8 cellular contexts compared by ENCODE assay signal in the genomic region with DNA sequence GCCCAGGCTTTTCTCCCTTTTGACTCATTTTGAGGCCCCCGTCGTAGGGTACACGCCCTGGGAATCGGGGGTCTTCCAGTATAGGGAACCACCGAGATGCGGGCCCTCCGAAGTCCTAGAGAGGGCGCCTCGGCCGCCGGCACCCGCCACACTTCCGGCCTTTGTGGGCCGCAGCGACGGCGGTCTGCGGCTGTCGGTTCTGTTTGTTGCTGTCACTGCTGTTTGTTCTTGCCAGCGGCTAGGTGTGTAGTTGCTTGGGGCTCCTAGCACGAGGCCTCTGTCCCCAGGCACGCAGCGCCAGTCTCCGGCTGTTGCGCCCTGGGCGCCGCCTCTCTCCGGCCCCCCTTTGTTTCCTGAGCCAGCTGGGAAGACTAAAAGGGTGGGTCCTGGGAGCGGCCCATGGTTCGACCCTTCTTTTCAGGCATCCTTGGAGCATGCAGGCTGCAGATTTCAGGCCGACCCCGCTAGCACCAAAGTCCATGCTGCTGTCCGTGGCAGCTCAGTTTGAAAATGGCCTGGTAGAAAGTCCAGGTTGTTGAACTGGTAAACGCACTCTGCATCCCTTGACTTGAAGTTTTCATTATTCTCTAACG. TPM values are rescaled to one million over a fixed set of nuclear protein-coding genes. Genes with fewer than 3 reads are reported as not detected.
DNase-seq lines count a peak whose midpoint lies in the region; ATAC-seq, FAIRE-seq and TF ChIP-seq lines count a peak whose summit lies in the region.

No MANE protein-coding gene starts in this region.

- in situ Hi-C loops in K562 (cut with MboI), result loop anchor here (10.0 kb wide), 1 partner anchor 217 kb away; a partner anchor contains a TSS

- H3K27ac ChIP-seq in ACC112 (ENCODE audit: low read depth, low read length) (no peak overlapping the region), K562 (ENCODE audit: extremely low read depth, low read depth, low read length) (no peak overlapping the region)

- ATAC-seq in GM19463 (IDR thresholded peaks at IDR 0.05; ENCODE audit: unreplicated experiment), result peak; percentile 51
- no peak for ATAC-seq in K562
- ATAC-seq in GM19467 (IDR thresholded peaks at IDR 0.05; ENCODE audit: unreplicated experiment), result no peak

- POLR2A ChIA-PET in K562 (lab: Yijun Ruan, JAX), result interaction anchor here (0.6 to 0.7 kb wide), 2 partner anchors 40 to 82 kb away, joined by 3 read pairs; no protein-coding TSS in a partner anchor

- CTCF ChIA-PET in K562 (lab: Yijun Ruan, JAX; ENCODE audit: low intra/inter-chr PET ratio), result no interaction called here

- H3K4me1 ChIP-seq in ACC112 (ENCODE audit: control insufficient read depth, insufficient read depth, low read length, unreplicated experiment), result peaks cover 3% of the 10 kb centered on the region
- peaks cover 2 to 13% of the 10 kb centered on the region in 2 experiments; a peak in 3 of 5 replicates for H3K4me1 ChIP-seq in K562 (replicated peaks in 1 of 2; ENCODE audit: control insufficient read depth in 2 of 2, insufficient read depth in 2 of 2, low read length in 2 of 2)

- FAIRE-seq in K562 (lab: Jason Lieb, UNC), result no peak

- no peak overlapping the region for H3K4me2 ChIP-seq in K562 (ENCODE audit: insufficient read depth, low read length)

- H3K27me3 ChIP-seq in ACC112 (ENCODE audit: insufficient read depth, low read length), result no peaks in the 10 kb centered on the region
- H3K27me3 ChIP-seq in K562 (ENCODE audit: control insufficient read depth in 2 of 2, insufficient read depth in 2 of 2, low read length in 2 of 2), result peaks cover 25 to 40% of the 10 kb centered on the region in 2 experiments; a peak in 4 of 5 replicates

- no peak for TF ChIP-seq POLR2A in K562 (conservative IDR thresholded peaks at IDR 0.05)

- no peak overlapping the region; a peak in 1 of 4 replicates for H3K9ac ChIP-seq in K562 (ENCODE audit: insufficient read depth in 1 of 2, low read depth in 2 of 2, low read length in 2 of 2)

- H3K36me3 ChIP-seq in ACC112 (ENCODE audit: insufficient read depth, low read length) (no peaks in the 10 kb centered on the region), K562 (ENCODE audit: control insufficient read depth, insufficient read depth, low read length) (no peaks in the 10 kb centered on the region)

- TF ChIP-seq RAD21 in K562 (CRISPR knock-in tag; conservative IDR thresholded peaks at IDR 0.05 in 1 of 2, IDR thresholded peaks at IDR 0.05 in 1 of 2), result no peak

- peak overlapping the region; percentile 95 for H2AFZ ChIP-seq in ACC112 (ENCODE audit: low read length, unreplicated experiment)
- no peak overlapping the region for H2AFZ ChIP-seq in K562 (ENCODE audit: low read depth, low read length)

- no peaks in the 10 kb centered on the region for H3K9me3 ChIP-seq in K562 (replicated peaks; ENCODE audit: control insufficient read depth, insufficient read depth, low read depth, low read length)

- H3K79me2 ChIP-seq in ACC112 (ENCODE audit: control insufficient read depth, insufficient read depth, low read length, unreplicated experiment) (no peaks in the 10 kb centered on the region), K562 (ENCODE audit: control insufficient read depth, insufficient read depth, low read length) (no peaks in the 10 kb centered on the region)

- no peak for TF ChIP-seq CTCF in K562 (IDR thresholded peaks at IDR 0.05 in 2 of 3, conservative IDR thresholded peaks at IDR 0.05 in 1 of 3; ENCODE audit: insufficient read depth in 2 of 3, low read depth in 1 of 3, low read length in 3 of 3)

- DNase-seq in T-helper 9 cell (peak; percentile 55), K562 (ENCODE audit: extremely low read depth in 1 of 4, low spot score in 3 of 4) (no peak), islet precursor cell (peak; percentile 62), SHP77 (lab: John Stamatoyannopoulos, UW) (no peak)
- DNase-seq in stimulated activated CD4-positive, alpha-beta T cell treated with anti-CD3 and anti-CD28 coated beads, Interleukin-2, amount 100 ng/mL, for 4 hours (ENCODE audit: low read depth), result peak; percentile 50

- H3K4me3 ChIP-seq in ACC112 (ENCODE audit: low read depth, low read length) (peak overlapping the region; percentile 75), K562 (no peak overlapping the region)

- no peaks in the 10 kb centered on the region for H4K20me1 ChIP-seq in K562 (replicated peaks; ENCODE audit: control insufficient read depth, insufficient read depth, low read length)

- intact Hi-C loops in K562 (cut with micrococcal nuclease), result loop anchor here (10.0 kb wide), 1 partner anchor 217 kb away; a partner anchor contains a TSS

- WGBS in K562 (ENCODE audit: insufficient coverage, low coverage, missing lambda C conversion rate), result 56% methylated on average over 33 of the region's 35 CpGs

- no peaks in the 10 kb centered on the region for H3K9me1 ChIP-seq in K562 (ENCODE audit: control insufficient read depth, insufficient read depth, low read length)

- no TSS peak for BruUV-seq in K562 (replicated peaks; lab: Mats Ljungman, UMichigan)

- TF ChIP-seq EP300 in K562 (IDR thresholded peaks at IDR 0.05; ENCODE audit: low read length), result no peak

TF ChIP-seq in K562, 482 proteins besides CTCF, POLR2A, EP300 and RAD21:
- TF ChIP-seq ZNF764 (CRISPR knock-in tag; IDR thresholded peaks at IDR 0.05; ENCODE audit: low read depth) (no peak), SP2 (IDR thresholded peaks at IDR 0.05; ENCODE audit: extremely low read depth, low read depth, low read length, poor library complexity, severe bottlenecking) (peak; percentile 19)

RNA-seq across cellular contexts. Expression of a gene that starts 17.8 kb away (rescaled TPM):
- 87.8 and 126 TPM in 2 replicates for total RNA-seq in K562 (2011; cell fraction: chromatin; rRNA removed; ENCODE audit: low replicate concordance)
- 44.4 and 45.4 TPM in 2 replicates for total RNA-seq in K562 (2011; cell fraction: nucleolus; rRNA removed)
- 60.3 and 60.7 TPM in 2 replicates for total RNA-seq in K562 (2011; cell fraction: nucleoplasm; rRNA removed)
- total RNA-seq in K562 (2014; rRNA removed) (15.5 and 19.4 TPM in 2 replicates), K562 (2014; rRNA removed; fragmentation: Illumina TruSeq; extraction: Trizol) (32.1 and 36.1 TPM in 2 replicates), K562 (2015; rRNA removed; fragmentation: Illumina TruSeq; extraction: Trizol) (22.5 and 23.2 TPM in 2 replicates), K562 (2021) (42.9 and 43.0 TPM in 2 replicates)
- polyA plus RNA-seq in K562 (2011; rRNA removed) (28.3 and 34.6 TPM in 2 replicates), K562 (2014; fragmentation: Illumina TruSeq; extraction: Trizol) (23.8 and 27.3 TPM in 2 replicates), K562 (2014; fragmentation: Nextera tagmentation; extraction: Ambion mirVana) (1 to 10 TPM; 5.3 to 6.8 TPM), K562 (2014; rRNA removed) (19.8 and 20.9 TPM in 2 replicates)
- 14.3 and 17.7 TPM in 2 replicates for polyA plus RNA-seq in K562 (2011; cell fraction: cytosol; rRNA removed)
- 20.7 and 36.3 TPM in 2 replicates for polyA plus RNA-seq in K562 (2011; cell fraction: nucleus; rRNA removed)
- polyA plus RNA-seq in K562 (2012), result 17.2 and 27.8 TPM in 2 replicates
- polyA minus RNA-seq in K562 (2011; rRNA and poly(A)+ RNA removed), result 65.4 and 82.5 TPM in 2 replicates
- 24.1 and 25.7 TPM in 2 replicates for polyA minus RNA-seq in K562 (2011; cell fraction: cytosol; rRNA and poly(A)+ RNA removed)
- polyA minus RNA-seq in K562 (2011; cell fraction: nucleus; rRNA and poly(A)+ RNA removed), result 12.1 and 20.1 TPM in 2 replicates

RNA-seq across cellular contexts. Expression of a gene that starts 21.8 kb away (rescaled TPM):
- total RNA-seq in K562 (2011; cell fraction: chromatin; rRNA removed; ENCODE audit: low replicate concordance), result not detected in 2 replicates
- total RNA-seq in K562 (2011; cell fraction: nucleolus; rRNA removed), result not detected in 2 replicates
- total RNA-seq in K562 (2011; cell fraction: nucleoplasm; rRNA removed), result not detected in 2 replicates
- total RNA-seq in K562 (2014; rRNA removed) (0.18 TPM in 1 of 2 replicates, not detected in the other), K562 (2014; rRNA removed; fragmentation: Illumina TruSeq; extraction: Trizol) (not detected in 2 replicates), K562 (2015; rRNA removed; fragmentation: Illumina TruSeq; extraction: Trizol) (not detected in 2 replicates), K562 (2021) (0.53 and 0.54 TPM in 2 replicates)
- polyA plus RNA-seq in K562 (2011; rRNA removed) (not detected in 2 replicates), K562 (2014; fragmentation: Illumina TruSeq; extraction: Trizol) (not detected in 2 replicates), K562 (2014; fragmentation: Nextera tagmentation; extraction: Ambion mirVana) (not detected), K562 (2014; rRNA removed) (not detected in 2 replicates)
- polyA plus RNA-seq in K562 (2011; cell fraction: cytosol; rRNA removed), result not detected in 2 replicates
- not detected in 2 replicates for polyA plus RNA-seq in K562 (2011; cell fraction: nucleus; rRNA removed)
- polyA plus RNA-seq in K562 (2012), result not detected in 2 replicates
- not detected in 2 replicates for polyA minus RNA-seq in K562 (2011; rRNA and poly(A)+ RNA removed)
- not detected in 2 replicates for polyA minus RNA-seq in K562 (2011; cell fraction: cytosol; rRNA and poly(A)+ RNA removed)
- polyA minus RNA-seq in K562 (2011; cell fraction: nucleus; rRNA and poly(A)+ RNA removed), result not detected in 2 replicates

RNA-seq across cellular contexts. Expression of a gene that starts 51.9 kb away (rescaled TPM):
- 19.2 and 21.8 TPM in 2 replicates for total RNA-seq in K562 (2011; cell fraction: chromatin; rRNA removed; ENCODE audit: low replicate concordance)
- total RNA-seq in K562 (2011; cell fraction: nucleolus; rRNA removed), result 12.0 and 13.5 TPM in 2 replicates
- 9.1 and 13.6 TPM in 2 replicates for total RNA-seq in K562 (2011; cell fraction: nucleoplasm; rRNA removed)
- total RNA-seq in K562 (2014; rRNA removed) (13.8 and 14.0 TPM in 2 replicates), K562 (2014; rRNA removed; fragmentation: Illumina TruSeq; extraction: Trizol) (13.2 and 14.1 TPM in 2 replicates), K562 (2015; rRNA removed; fragmentation: Illumina TruSeq; extraction: Trizol) (11.6 and 12.2 TPM in 2 replicates), K562 (2021) (12.7 and 13.8 TPM in 2 replicates)
- polyA plus RNA-seq in K562 (2011; rRNA removed) (9.5 and 13.4 TPM in 2 replicates), K562 (2014; fragmentation: Illumina TruSeq; extraction: Trizol) (13.5 and 15.5 TPM in 2 replicates), K562 (2014; fragmentation: Nextera tagmentation; extraction: Ambion mirVana) (1 to 10 TPM; 5.9 to 6.9 TPM), K562 (2014; rRNA removed) (11.6 and 11.8 TPM in 2 replicates)
- polyA plus RNA-seq in K562 (2011; cell fraction: cytosol; rRNA removed), result 6.7 and 9.5 TPM in 2 replicates
- polyA plus RNA-seq in K562 (2011; cell fraction: nucleus; rRNA removed), result 7.4 and 7.8 TPM in 2 replicates
- polyA plus RNA-seq in K562 (2012), result 7.7 and 8.5 TPM in 2 replicates
- polyA minus RNA-seq in K562 (2011; rRNA and poly(A)+ RNA removed), result 8.2 and 9.7 TPM in 2 replicates
- 3.5 and 5.0 TPM in 2 replicates for polyA minus RNA-seq in K562 (2011; cell fraction: cytosol; rRNA and poly(A)+ RNA removed)
- 2.6 and 3.2 TPM in 2 replicates for polyA minus RNA-seq in K562 (2011; cell fraction: nucleus; rRNA and poly(A)+ RNA removed)

Comparison
In these comparisons a context has a peak if more than half of its experiments do, and no peak if none do; other contexts are left out.
1. DNase-seq: peak in T-helper 9 cell (single experiment), islet precursor cell (single experiment) and stimulated activated CD4-positive, alpha-beta T cell treated with anti-CD3 and anti-CD28 coated beads, Interleukin-2, amount 100 ng/mL, for 4 hours (single experiment); none in K562 (0 of 4) and SHP77 (0 of 2).